2 cellular contexts compared by ENCODE assay signal in genomic region chr1:58814251-58815068, GRCh38.
TF ChIP-seq lines count a peak whose summit lies in the region.

No MANE protein-coding gene starts in this region.

TF ChIP-seq in IMR-90, 13 proteins besides CTCF, POLR2A, EP300 and RAD21:
- TF ChIP-seq FOS (IDR thresholded peaks at IDR 0.05; ENCODE audit: low read depth, low read length): no peak
- no peak for TF ChIP-seq MAZ (IDR thresholded peaks at IDR 0.05; ENCODE audit: borderline replicate concordance, low read depth, low read length)
- no peak for TF ChIP-seq BHLHE40 (IDR thresholded peaks at IDR 0.05; ENCODE audit: low read depth, low read length)
- TF ChIP-seq RCOR1 (IDR thresholded peaks at IDR 0.05; ENCODE audit: insufficient replicate concordance, low read length): no peak
- no peak for TF ChIP-seq MXI1 (IDR thresholded peaks at IDR 0.05; ENCODE audit: borderline replicate concordance, low read depth, low read length)
- no peak for TF ChIP-seq ELK1 (IDR thresholded peaks at IDR 0.05; ENCODE audit: borderline replicate concordance, low read depth, low read length)
- no peak for TF ChIP-seq CEBPB (IDR thresholded peaks at IDR 0.05; ENCODE audit: low read depth, low read length)
- TF ChIP-seq CHD1 (IDR thresholded peaks at IDR 0.05; ENCODE audit: low read depth, low read length): no peak
- no peak for TF ChIP-seq RFX5 (IDR thresholded peaks at IDR 0.05; ENCODE audit: low read depth, low read length)
- TF ChIP-seq, protein P1, sequence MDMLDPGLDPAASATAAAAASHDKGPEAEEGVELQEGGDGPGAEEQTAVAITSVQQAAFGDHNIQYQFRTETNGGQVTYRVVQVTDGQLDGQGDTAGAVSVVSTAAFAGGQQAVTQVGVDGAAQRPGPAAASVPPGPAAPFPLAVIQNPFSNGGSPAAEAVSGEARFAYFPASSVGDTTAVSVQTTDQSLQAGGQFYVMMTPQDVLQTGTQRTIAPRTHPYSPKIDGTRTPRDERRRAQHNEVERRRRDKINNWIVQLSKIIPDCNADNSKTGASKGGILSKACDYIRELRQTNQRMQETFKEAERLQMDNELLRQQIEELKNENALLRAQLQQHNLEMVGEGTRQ (IDR thresholded peaks at IDR 0.05; ENCODE audit: low read depth, low read length): no peak
- no peak for TF ChIP-seq SMC3 (IDR thresholded peaks at IDR 0.05; ENCODE audit: low read depth, low read length)
- no peak for TF ChIP-seq NFE2L2 (IDR thresholded peaks at IDR 0.05; ENCODE audit: low read depth, low read length)
- no peak for TF ChIP-seq MAFK (IDR thresholded peaks at IDR 0.05; ENCODE audit: low read depth, low read length)
TF ChIP-seq in IMR-90: peak in this region for 0.

TF ChIP-seq in K562, 482 proteins besides CTCF, POLR2A, EP300 and RAD21:
- TF ChIP-seq ZNF639 (CRISPR knock-in tag; conservative IDR thresholded peaks at IDR 0.05 in 1 of 2, IDR thresholded peaks at IDR 0.05 in 1 of 2): no peak
- TF ChIP-seq ZNF444 (CRISPR knock-in tag; IDR thresholded peaks at IDR 0.05): no peak
- no peak for TF ChIP-seq ZFX (CRISPR knock-in tag; IDR thresholded peaks at IDR 0.05)
- TF ChIP-seq, protein P2, sequence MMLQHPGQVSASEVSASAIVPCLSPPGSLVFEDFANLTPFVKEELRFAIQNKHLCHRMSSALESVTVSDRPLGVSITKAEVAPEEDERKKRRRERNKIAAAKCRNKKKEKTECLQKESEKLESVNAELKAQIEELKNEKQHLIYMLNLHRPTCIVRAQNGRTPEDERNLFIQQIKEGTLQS (IDR thresholded peaks at IDR 0.05): peak; percentile 9; the same call in 1 of the 2 replicates
- TF ChIP-seq, protein P2 (CRISPR knock-in tag; conservative IDR thresholded peaks at IDR 0.05): no peak
- TF ChIP-seq SMAD1 (IDR thresholded peaks at IDR 0.05; ENCODE audit: low read depth, low read length, partially characterized antibody): no peak
- no peak for TF ChIP-seq TEAD1 (CRISPR knock-in tag; IDR thresholded peaks at IDR 0.05)
- no peak for TF ChIP-seq CREB1 (IDR thresholded peaks at IDR 0.05)
- TF ChIP-seq CREB1 (CRISPR knock-in tag; IDR thresholded peaks at IDR 0.05): peak; percentile 9; the same call in 1 of the 2 replicates
- peak; percentile 68; the same call in 1 of the 2 replicates for TF ChIP-seq MGA (IDR thresholded peaks at IDR 0.05)
- peak; percentile 94 for TF ChIP-seq ZBTB33 (CRISPR knock-in tag; IDR thresholded peaks at IDR 0.05)
- TF ChIP-seq, protein P3, sequence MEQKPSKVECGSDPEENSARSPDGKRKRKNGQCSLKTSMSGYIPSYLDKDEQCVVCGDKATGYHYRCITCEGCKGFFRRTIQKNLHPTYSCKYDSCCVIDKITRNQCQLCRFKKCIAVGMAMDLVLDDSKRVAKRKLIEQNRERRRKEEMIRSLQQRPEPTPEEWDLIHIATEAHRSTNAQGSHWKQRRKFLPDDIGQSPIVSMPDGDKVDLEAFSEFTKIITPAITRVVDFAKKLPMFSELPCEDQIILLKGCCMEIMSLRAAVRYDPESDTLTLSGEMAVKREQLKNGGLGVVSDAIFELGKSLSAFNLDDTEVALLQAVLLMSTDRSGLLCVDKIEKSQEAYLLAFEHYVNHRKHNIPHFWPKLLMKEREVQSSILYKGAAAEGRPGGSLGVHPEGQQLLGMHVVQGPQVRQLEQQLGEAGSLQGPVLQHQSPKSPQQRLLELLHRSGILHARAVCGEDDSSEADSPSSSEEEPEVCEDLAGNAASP (IDR thresholded peaks at IDR 0.05): no peak
- 0 out of 2 replicates have a peak, but pooled peaks have one; percentile 23 for TF ChIP-seq CUX1 (CRISPR knock-in tag; IDR thresholded peaks at IDR 0.05)
